ENCODE assay signal across 10 cellular contexts in the genomic region with DNA sequence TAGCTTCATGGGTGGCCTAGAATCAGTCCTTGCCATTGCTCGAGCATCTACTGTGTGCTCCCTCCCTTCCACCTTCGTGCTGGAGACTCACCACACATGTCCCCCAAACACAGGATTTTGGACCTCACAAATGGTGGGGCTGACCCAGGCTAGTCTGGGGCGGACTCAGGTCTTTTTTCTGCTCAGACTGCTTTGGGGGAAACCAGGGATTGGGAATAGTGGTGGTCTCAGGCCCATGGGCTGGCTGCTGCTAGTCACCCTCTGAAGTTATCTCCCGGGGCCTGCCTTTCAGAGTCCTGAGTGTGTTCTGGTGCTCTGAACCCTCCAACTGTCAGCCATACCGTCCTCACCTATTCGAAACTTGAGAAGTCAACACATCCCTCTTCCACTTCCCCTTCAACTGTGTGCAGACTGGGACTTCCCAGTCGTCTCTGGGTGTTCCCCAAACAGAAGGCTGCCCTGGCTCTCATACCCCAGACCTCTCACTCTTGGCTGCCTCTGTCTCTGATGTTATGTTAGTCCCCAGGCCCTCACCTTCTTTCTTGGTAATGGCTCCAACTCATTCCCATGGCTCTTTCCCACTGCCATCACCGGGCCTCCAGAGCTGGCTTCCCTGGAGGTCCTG. TPM values are rescaled to one million over a fixed set of nuclear protein-coding genes. Genes with fewer than 3 reads are reported as not detected.
DNase-seq lines count a peak whose midpoint lies in the region; ATAC-seq and FAIRE-seq lines count a peak whose summit lies in the region.
"Had no signal": no experiment of that assay in that cellular context is flagged by ENCODE, and none has a peak within 500 bp of the region (broad histone marks: within the 10 kb centered on the region; RNA-seq: fewer than 3 reads in every experiment).

No MANE protein-coding gene starts in this region.

- peak; percentile 46 for DNase-seq in GM18507 (ENCODE audit: extremely low spot score, insufficient read length, low read depth)
- peak; percentile 73 for DNase-seq in germinal center (ENCODE audit: low spot score)
- no peak for DNase-seq in H4 (ENCODE audit: low spot score)
- no peak for DNase-seq in NCI-H187 (lab: John Stamatoyannopoulos, UW)
- no peak for DNase-seq in activated gamma-delta T cell treated with Interleukin-2 at 50 U/mL for 16 hours
- DNase-seq in T-helper 9 cell: no peak

- ATAC-seq in GM21390 (IDR thresholded peaks at IDR 0.05; ENCODE audit: unreplicated experiment): peak; percentile 82
- peak; percentile 87 for ATAC-seq in HG03460 (IDR thresholded peaks at IDR 0.05; ENCODE audit: unreplicated experiment)
- ATAC-seq: HCT116 had no signal

- FAIRE-seq in GM18507 (lab: Jason Lieb, UNC): peak; percentile 98
- FAIRE-seq: endothelial cell of umbilical vein had no signal

RNA-seq across cellular contexts. Expression of a gene that starts 46.0 kb away (rescaled TPM):
- 5.4 and 11.6 TPM in 2 replicates for total RNA-seq in H4 (2014; rRNA removed; shearing (Covaris generic))

Comparison
In these comparisons a context has a peak if more than half of its experiments do, and no peak if none do; other contexts are left out.
1. DNase-seq: peak in GM18507 (single experiment) and germinal center (single experiment); none in H4 (single experiment), NCI-H187 (0 of 2), activated gamma-delta T cell treated with Interleukin-2 at 50 U/mL for 16 hours (single experiment) and T-helper 9 cell (single experiment).